ENCODE assay signal across 25 cellular contexts in the genomic region with DNA sequence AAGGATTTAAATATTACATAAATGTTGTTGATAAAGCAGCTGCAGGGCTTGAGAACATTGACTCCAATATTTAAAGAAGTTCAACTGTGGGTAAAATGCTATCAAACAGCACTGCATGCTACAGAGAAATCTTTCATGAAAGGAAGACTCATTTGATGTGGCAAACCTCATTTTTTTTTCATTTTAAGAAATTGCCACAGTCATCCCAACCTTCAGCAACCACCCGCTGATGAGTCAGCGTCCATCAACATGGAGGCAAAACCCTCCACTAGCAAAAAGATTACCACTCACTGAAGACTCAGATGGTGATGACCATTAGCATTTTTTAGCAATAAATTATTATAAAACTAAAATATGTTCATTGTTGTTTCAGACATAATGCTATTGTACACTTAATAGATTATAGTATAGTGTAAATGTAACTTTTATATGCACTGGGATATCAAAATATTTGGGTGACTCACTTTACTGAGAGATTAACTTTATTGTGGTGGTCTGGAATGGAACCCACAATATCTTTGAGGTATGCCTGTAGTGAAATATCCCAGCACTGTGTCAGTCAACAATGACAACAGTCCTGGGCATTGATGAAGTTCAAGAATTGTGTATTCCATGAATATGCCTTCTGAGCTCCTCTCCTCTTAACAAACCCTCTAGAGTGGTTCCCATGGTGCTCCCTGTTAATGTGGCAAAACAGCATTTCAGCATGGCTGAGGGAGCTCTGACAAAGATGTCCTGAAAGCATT. TPM values are rescaled to one million over a fixed set of nuclear protein-coding genes. Genes with fewer than 3 reads are reported as not detected.
DNase-seq lines count a peak whose midpoint lies in the region; ATAC-seq and TF ChIP-seq lines count a peak whose summit lies in the region.
"Had no signal": no experiment of that assay in that cellular context is flagged by ENCODE, and none has a peak within 500 bp of the region (broad histone marks: within the 10 kb centered on the region; RNA-seq: fewer than 3 reads in every experiment).

No MANE protein-coding gene starts in this region.

- H3K4ac ChIP-seq in mesendoderm (ENCODE audit: low read depth, low read length): no peak overlapping the region

- no CpG with 5 or more reads among the region's 2 CpGs for WGBS in mesendoderm (ENCODE audit: extremely low coverage, insufficient coverage, low lambda C conversion rate)
- 84% methylated on average over 2 of the region's 2 CpGs for whole genome bisulfite sequencing in esophagus muscularis mucosa

- H3K4me3 ChIP-seq in DND-41 (ENCODE audit: low read depth in 1 of 2, low read length in 2 of 2) (no peak overlapping the region), mesendoderm (ENCODE audit: low read length) (no peak overlapping the region), esophagus muscularis mucosa (no peak overlapping the region)
- H3K4me3 ChIP-seq: BLaER1, hepatocyte, Peyer's patch, psoas muscle had no signal

- TF ChIP-seq POLR2A in esophagus muscularis mucosa (IDR thresholded peaks at IDR 0.05; ENCODE audit: low read depth): no peak

- intact Hi-C loops in esophagus muscularis mucosa (cut with DNase I): no loop called here

- no peak overlapping the region for H3K4me2 ChIP-seq in DND-41 (ENCODE audit: insufficient read depth, low read length)
- no peak overlapping the region for H3K4me2 ChIP-seq in mesendoderm (ENCODE audit: low read length)
- H3K4me2 ChIP-seq: BLaER1, hepatocyte had no signal

- no peaks in the 10 kb centered on the region for H3K9me3 ChIP-seq in DND-41 (ENCODE audit: insufficient read depth, low read length, severe bottlenecking)
- H3K9me3 ChIP-seq in esophagus muscularis mucosa: no peaks in the 10 kb centered on the region
- H3K9me3 ChIP-seq: BLaER1, neutrophil, Peyer's patch, psoas muscle had no signal

- no peak overlapping the region for H2AK5ac ChIP-seq in mesendoderm (ENCODE audit: low read length)

- no peak overlapping the region for H3K18ac ChIP-seq in mesendoderm (ENCODE audit: low read length)

- no peak overlapping the region for H2BK15ac ChIP-seq in mesendoderm (replicated peaks; ENCODE audit: low read depth)

- ATAC-seq in DND-41 (ENCODE audit: insufficient read depth, low read depth) (peak; percentile 96), GM19324 (IDR thresholded peaks at IDR 0.05; ENCODE audit: low FRiP score, unreplicated experiment) (no peak)
- ATAC-seq: foreskin keratinocyte, psoas muscle had no signal

- H3K36me3 ChIP-seq in DND-41 (ENCODE audit: insufficient read depth, low read length): no peaks in the 10 kb centered on the region
- no peaks in the 10 kb centered on the region for H3K36me3 ChIP-seq in mesendoderm (ENCODE audit: control insufficient read depth, insufficient read depth, low read length)
- H3K36me3 ChIP-seq in esophagus muscularis mucosa: no peaks in the 10 kb centered on the region
- H3K36me3 ChIP-seq: BLaER1, neutrophil, Peyer's patch had no signal

- peaks cover 4% of the 10 kb centered on the region for H3K27me3 ChIP-seq in DND-41 (ENCODE audit: insufficient read depth, low read length, poor library complexity)
- H3K27me3 ChIP-seq in mesendoderm (ENCODE audit: insufficient read depth, low read length, poor library complexity): no peaks in the 10 kb centered on the region
- H3K27me3 ChIP-seq in esophagus muscularis mucosa: peaks cover 0 to 5% (median 0%) of the 10 kb centered on the region in 4 donors
- H3K27me3 ChIP-seq: BLaER1, foreskin keratinocyte, hepatocyte, neutrophil, Peyer's patch had no signal

- H2BK5ac ChIP-seq in mesendoderm (ENCODE audit: low read length): no peak overlapping the region

- no peaks in the 10 kb centered on the region for H3K79me1 ChIP-seq in mesendoderm (ENCODE audit: low read length)

- no peak overlapping the region for H3K27ac ChIP-seq in DND-41 (ENCODE audit: low read length)
- no peak overlapping the region for H3K27ac ChIP-seq in mesendoderm (ENCODE audit: low read depth, low read length)
- no peak overlapping the region for H3K27ac ChIP-seq in esophagus muscularis mucosa (replicated peaks in 1 of 4)
- H3K27ac ChIP-seq: BLaER1, foreskin keratinocyte, hepatocyte, HL-60, neutrophil, Peyer's patch, psoas muscle had no signal

- H3K9ac ChIP-seq in DND-41 (ENCODE audit: low read depth, low read length) (no peak overlapping the region), mesendoderm (ENCODE audit: low read length) (no peak overlapping the region)
- H3K9ac ChIP-seq: BLaER1 had no signal

- H2AFZ ChIP-seq in DND-41 (ENCODE audit: low read depth, low read length): no peak overlapping the region
- H2AFZ ChIP-seq: hepatocyte had no signal

- H4K5ac ChIP-seq in mesendoderm (ENCODE audit: low read length): no peak overlapping the region

- H3K56ac ChIP-seq in mesendoderm (ENCODE audit: low read length): no peak overlapping the region

- H4K8ac ChIP-seq in mesendoderm (ENCODE audit: low read depth, low read length): no peak overlapping the region

- H3K23ac ChIP-seq in mesendoderm (ENCODE audit: low read length): no peak overlapping the region

- H3K4me1 ChIP-seq in DND-41 (ENCODE audit: insufficient read depth, low read length) (peaks cover 19% of the 10 kb centered on the region), mesendoderm (ENCODE audit: control insufficient read depth, low read depth, low read length) (no peaks in the 10 kb centered on the region), esophagus muscularis mucosa (no peaks in the 10 kb centered on the region)
- H3K4me1 ChIP-seq: BLaER1, foreskin keratinocyte, Peyer's patch, psoas muscle had no signal

- DNase-seq in activated CD4-positive, alpha-beta T cell treated with anti-CD3 and anti-CD28 coated beads for 48 hours: peak; percentile 41
- no peak for DNase-seq in activated CD4-positive, alpha-beta T cell treated with anti-CD3 and anti-CD28 coated beads for 1 hour
- DNase-seq in DND-41 (peak; percentile 69), NCI-H226 (peak; percentile 56), mesendoderm (peak; percentile 21), esophagus muscularis mucosa (ENCODE audit: extremely low spot score) (no peak), KG1 (lab: John Stamatoyannopoulos, UW) (no peak)
- DNase-seq: activated gamma-delta T cell treated with Interleukin-2 at 50 U/mL for 16 hours; foreskin keratinocyte; MV-4-11; NCI-H187 treated with DMSO at 0.1 percent for 48 hours; NCI-H446 treated with DMSO at 0.1 percent for 48 hours; Peyer's patch; psoas muscle; stimulated activated CD4-positive, alpha-beta T cell treated with anti-CD3 and anti-CD28 coated beads, Interleukin-4, amount 100 ng/mL, for 1 hour had no signal

- no peaks in the 10 kb centered on the region for H3K79me2 ChIP-seq in DND-41 (ENCODE audit: insufficient read depth, low read length)
- H3K79me2 ChIP-seq in mesendoderm (ENCODE audit: control insufficient read depth, insufficient read depth, low read length): no peaks in the 10 kb centered on the region
- H3K79me2 ChIP-seq: hepatocyte had no signal

- no peak overlapping the region for H2BK120ac ChIP-seq in mesendoderm (ENCODE audit: low read depth, low read length)

- TF ChIP-seq EP300 in esophagus muscularis mucosa (IDR thresholded peaks at IDR 0.05): no peak

- no peaks in the 10 kb centered on the region for H4K20me1 ChIP-seq in DND-41 (ENCODE audit: insufficient read depth, low read length)
- H4K20me1 ChIP-seq: BLaER1 had no signal

- TF ChIP-seq CTCF in DND-41 (IDR thresholded peaks at IDR 0.05; ENCODE audit: borderline replicate concordance, extremely low read depth, low read length, poor library complexity, severe bottlenecking) (no peak), esophagus muscularis mucosa (IDR thresholded peaks at IDR 0.05) (no peak)

RNA-seq across cellular contexts. Expression of a gene that starts 52.4 kb away (rescaled TPM):
- polyA plus RNA-seq in mesendoderm (2013, experiment 1 of 2): 0.03 TPM
- polyA plus RNA-seq in mesendoderm (2013, experiment 2 of 2): 0.03 TPM
- not detected for total RNA-seq in esophagus muscularis mucosa
- total RNA-seq: A673, foreskin keratinocyte, liver, Peyer's patch, psoas muscle, skeletal muscle tissue, ureter had no signal
- polyA plus RNA-seq: foreskin keratinocyte, IgD-negative memory B cell, liver, psoas muscle had no signal

Comparison
In these comparisons a context has a peak if more than half of its experiments do, and no peak if none do; other contexts are left out.
1. DNase-seq: peak in activated CD4-positive, alpha-beta T cell treated with anti-CD3 and anti-CD28 coated beads for 48 hours (single experiment), DND-41 (single experiment), NCI-H226 (single experiment) and mesendoderm (single experiment); none in activated CD4-positive, alpha-beta T cell treated with anti-CD3 and anti-CD28 coated beads for 1 hour (single experiment), esophagus muscularis mucosa (single experiment) and KG1 (single experiment).